In genomic region chr6:6742535-6742934, GRCh38 we compare ENCODE assay signal across 23 cellular contexts.
"Had no signal": no experiment of that assay in that cellular context is flagged by ENCODE, and none has a peak within 500 bp of the region (broad histone marks: within the 10 kb centered on the region; RNA-seq: fewer than 3 reads in every experiment).

No MANE protein-coding gene starts in this region.

- H3K36me3 ChIP-seq: colonic mucosa, esophagus squamous epithelium, neural progenitor cell, ovary, sigmoid colon, tibial nerve, upper lobe of right lung had no signal

- H3K4me1 ChIP-seq: colonic mucosa, upper lobe of right lung had no signal

- DNase-seq: colonic mucosa; dermis blood vessel endothelial cell; esophagus squamous epithelium; foreskin fibroblast; kidney; left cardiac atrium; left ventricle myocardium superior; mesenchymal stem cell; midbrain; nucleus accumbens; ovary; sigmoid colon; stimulated activated CD4-positive, alpha-beta T cell treated with anti-CD3 and anti-CD28 coated beads, Interleukin-2, amount 100 ng/mL, for 24 hours; stimulated activated CD4-positive, alpha-beta T cell treated with anti-CD3 and anti-CD28 coated beads, Interleukin-4, amount 100 ng/mL, for 4 hours; stimulated activated naive B cell treated with anti-CD40 and anti-IgM and Interleukin-4, amounts not matched to agents 10 μg/mL and 1 μg/mL and 100 μg/mL, for 72 hours; stimulated activated naive CD8-positive, alpha-beta T cell treated with anti-CD3 and anti-CD28 coated beads, Interleukin-15, amount 100 ng/mL, for 72 hours; testis; upper lobe of right lung had no signal

- H3K9me3 ChIP-seq: colonic mucosa, esophagus squamous epithelium, ovary, sigmoid colon, testis, tibial nerve, upper lobe of right lung had no signal

- H3K27me3 ChIP-seq: colonic mucosa, neural progenitor cell, ovary, sigmoid colon, testis, upper lobe of right lung had no signal

- H3K27ac ChIP-seq: colonic mucosa, esophagus squamous epithelium, neural progenitor cell, ovary, sigmoid colon, skin epidermis, testis, tibial nerve, upper lobe of right lung had no signal

- ATAC-seq: left cardiac atrium; left ventricle myocardium superior; natural killer cell treated with Interleukin-12 subunit alpha and Interleukin-12 subunit beta and Interleukin-15 and Interleukin-18, amount 100 ng/mL, for 72 hours; stimulated activated naive B cell treated with anti-CD40 and anti-IgM and Interleukin-4, amounts not matched to agents 10 μg/mL and 1 μg/mL and 100 μg/mL, for 72 hours; stimulated activated naive CD8-positive, alpha-beta T cell treated with anti-CD3 and anti-CD28 coated beads, Interleukin-15, amount 100 ng/mL, for 72 hours; upper lobe of right lung had no signal

- H3K4me3 ChIP-seq: colonic mucosa, esophagus squamous epithelium, lung, neural progenitor cell, ovary, sigmoid colon, skin epidermis, testis, tibial nerve, upper lobe of right lung had no signal
